Comparison of ENCODE assay signal across 11 cellular contexts in the genomic region with DNA sequence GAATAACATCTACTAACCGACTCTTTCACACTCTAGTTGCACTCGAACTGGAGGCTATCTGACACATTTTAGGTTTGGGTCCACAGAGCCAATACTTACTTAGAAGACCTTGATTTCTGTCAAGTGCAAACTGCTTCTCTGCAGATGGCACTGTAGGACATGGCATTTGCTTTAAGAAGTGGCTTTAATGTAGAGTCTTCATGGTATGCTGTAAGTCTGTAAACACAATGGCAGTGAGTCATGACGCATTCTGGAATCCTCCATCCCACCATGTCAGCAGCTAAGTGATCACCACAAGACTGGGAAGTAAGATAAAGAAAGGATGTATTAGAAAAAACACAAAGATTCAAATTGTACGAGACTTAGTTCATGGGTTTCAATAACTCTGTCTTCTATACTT.
DNase-seq lines count a peak whose midpoint lies in the region; ATAC-seq and TF ChIP-seq lines count a peak whose summit lies in the region.
"Had no signal": no experiment of that assay in that cellular context is flagged by ENCODE, and none has a peak within 500 bp of the region (broad histone marks: within the 10 kb centered on the region; RNA-seq: fewer than 3 reads in every experiment).

No MANE protein-coding gene starts in this region.

- no TSS peak for BruUV-seq in HCT116 (replicated peaks; lab: Mats Ljungman, UMichigan)

- no peak overlapping the region for H3K9ac ChIP-seq in HCT116 (ENCODE audit: low read length)

- no peaks in the 10 kb centered on the region for H4K20me1 ChIP-seq in HCT116 (ENCODE audit: insufficient read depth)

- peak; percentile 58 for TF ChIP-seq RAD21 in HCT116 (IDR thresholded peaks at IDR 0.05; ENCODE audit: low read depth)

- no peak overlapping the region for H3K4me3 ChIP-seq in HCT116 (replicated peaks in 1 of 2; ENCODE audit: low read depth in 1 of 2, low read length in 2 of 2)

- H3K36me3 ChIP-seq in HCT116 (ENCODE audit: control insufficient read depth in 1 of 2, insufficient read depth in 2 of 2, low read length in 2 of 2), result no peaks in the 10 kb centered on the region

- TF ChIP-seq POLR2A in HCT116 (IDR thresholded peaks at IDR 0.05; ENCODE audit: borderline replicate concordance, extremely low read depth, insufficient read depth, insufficient read length), result no peak

- no peaks in the 10 kb centered on the region for H3K4me1 ChIP-seq in HCT116 (ENCODE audit: control insufficient read depth in 1 of 2, insufficient read depth in 2 of 2, low read length in 2 of 2)

- H3K9me2 ChIP-seq in HCT116 (ENCODE audit: insufficient read depth), result no peaks in the 10 kb centered on the region

- no peak overlapping the region for H3K27ac ChIP-seq in HCT116 (ENCODE audit: low read depth, low read length)
- no peak overlapping the region for H3K27ac ChIP-seq in CD4-positive, alpha-beta T cell (ENCODE audit: low read depth, low read length)
- H3K27ac ChIP-seq: foreskin keratinocyte had no signal

- no peaks in the 10 kb centered on the region for H3K4me1 Mint-ChIP-seq in WTC11
- H3K4me1 Mint-ChIP-seq in CD4-positive, alpha-beta T cell (ENCODE audit: low read depth), result no peaks in the 10 kb centered on the region

- no peak overlapping the region for H3K4me3 Mint-ChIP-seq in WTC11
- H3K4me3 Mint-ChIP-seq in CD4-positive, alpha-beta T cell, result no peak overlapping the region
- H3K4me3 Mint-ChIP-seq: activated T-cell treated with anti-CD3 and anti-CD28 coated beads, Interleukin-2, amount 50 U/mL, for 4 hours had no signal

- DNase-seq in AG08396 (ENCODE audit: low spot score) (peak; percentile 10), HCT116 (ENCODE audit: low read depth, low spot score) (no peak), WTC11 (ENCODE audit: low spot score) (no peak), glomerular endothelial cell (ENCODE audit: extremely low read depth, low read depth, low spot score) (peak; percentile 42), Right ventricle myocardium superior (no peak)
- DNase-seq in CD4-positive, alpha-beta T cell, result no peak
- DNase-seq: activated T-cell treated with anti-CD3 and anti-CD28 coated beads, Interleukin-2, amount 50 U/mL, for 4 hours; foreskin keratinocyte; MM.1S had no signal

- H3K4me2 ChIP-seq in HCT116 (ENCODE audit: low read length), result no peak overlapping the region

- CTCF ChIA-PET in HCT116 (lab: Charles Lee), result no interaction called here
- CTCF ChIA-PET in WTC11 (lab: Charles Lee), result no interaction called here
- CTCF ChIA-PET in CD4-positive, alpha-beta T cell (lab: Charles Lee), result no interaction called here

- no peaks in the 10 kb centered on the region for H3K27me3 Mint-ChIP-seq in WTC11 (ENCODE audit: low read depth)
- no peaks in the 10 kb centered on the region for H3K27me3 Mint-ChIP-seq in CD4-positive, alpha-beta T cell

- H3K9me3 Mint-ChIP-seq in WTC11, result no peaks in the 10 kb centered on the region
- H3K9me3 Mint-ChIP-seq in CD4-positive, alpha-beta T cell, result no peaks in the 10 kb centered on the region
- H3K9me3 Mint-ChIP-seq: activated T-cell treated with anti-CD3 and anti-CD28 coated beads, Interleukin-2, amount 50 U/mL, for 4 hours had no signal

- H3K36me3 Mint-ChIP-seq in WTC11, result no peaks in the 10 kb centered on the region
- H3K36me3 Mint-ChIP-seq in CD4-positive, alpha-beta T cell (ENCODE audit: low read depth), result peaks cover 15% of the 10 kb centered on the region

- intact Hi-C loops in HCT116 (cut with micrococcal nuclease) (no loop called here), Right ventricle myocardium superior (cut with DNase I) (no loop called here)
- intact Hi-C loops in CD4-positive, alpha-beta T cell (cut with DNase I, micrococcal nuclease), result loop anchor here in 1 of 2 experiments (5.0 kb wide), 1 partner anchor 165 kb away; no protein-coding TSS in a partner anchor

- H3K27me3 ChIP-seq in HCT116 (ENCODE audit: insufficient read depth, low read length), result no peaks in the 10 kb centered on the region
- H3K27me3 ChIP-seq in CD4-positive, alpha-beta T cell (ENCODE audit: control insufficient read depth, insufficient read depth, low read length), result no peaks in the 10 kb centered on the region
- H3K27me3 ChIP-seq: foreskin keratinocyte had no signal

- H3K9me3 ChIP-seq in HCT116 (ENCODE audit: control insufficient read depth in 1 of 2, insufficient read depth in 1 of 2, low read depth in 1 of 2, low read length in 2 of 2), result no peaks in the 10 kb centered on the region
- H3K9me3 ChIP-seq in CD4-positive, alpha-beta T cell (ENCODE audit: control insufficient read depth, low read length), result no peaks in the 10 kb centered on the region

- POLR2A ChIA-PET in HCT116 (lab: Charles Lee), result no interaction called here
- POLR2A ChIA-PET in WTC11 (lab: Charles Lee), result no interaction called here
- POLR2A ChIA-PET in CD4-positive, alpha-beta T cell (lab: Charles Lee), result no interaction called here

- ATAC-seq in HCT116, result no peak; the same call in 1 of the 2 replicates
- ATAC-seq in WTC11, result peak; percentile 63
- no peak for ATAC-seq in CD4-positive, alpha-beta T cell (ENCODE audit: poor library complexity)
- no peak for ATAC-seq in HG03159 (IDR thresholded peaks at IDR 0.05; ENCODE audit: unreplicated experiment)
- no peak for ATAC-seq in Right ventricle myocardium superior (ENCODE audit: poor library complexity)
- no peak for ATAC-seq in GM18909 (IDR thresholded peaks at IDR 0.05; ENCODE audit: poor library complexity, unreplicated experiment)
- ATAC-seq: activated T-cell treated with anti-CD3 and anti-CD28 coated beads, Interleukin-2, amount 50 U/mL, for 4 hours; foreskin keratinocyte had no signal

- H3K79me2 ChIP-seq in HCT116 (ENCODE audit: insufficient read depth, low read length), result no peaks in the 10 kb centered on the region

- no peak for TF ChIP-seq CTCF in HCT116 (IDR thresholded peaks at IDR 0.05 in 2 of 3, conservative IDR thresholded peaks at IDR 0.05 in 1 of 3; ENCODE audit: borderline replicate concordance in 1 of 3, insufficient read depth in 1 of 3, low read depth in 2 of 3, low read length in 2 of 3)
- TF ChIP-seq CTCF in WTC11 (IDR thresholded peaks at IDR 0.05), result no peak
- no peak for TF ChIP-seq CTCF in CD4-positive, alpha-beta T cell (IDR thresholded peaks at IDR 0.05)

- RAD21 ChIA-PET in HCT116 (lab: Charles Lee; ENCODE audit: low non-redundant PET in 1 of 2, low total read pairs in 2 of 2, uncharacterized antibody in 2 of 2, unreplicated experiment in 2 of 2), result no interaction called here

- H3K27ac Mint-ChIP-seq in WTC11, result no peak overlapping the region
- H3K27ac Mint-ChIP-seq in CD4-positive, alpha-beta T cell, result no peak overlapping the region

- H2AFZ ChIP-seq in HCT116 (ENCODE audit: low read depth, low read length, poor library complexity, severe bottlenecking), result no peak overlapping the region

TF ChIP-seq in HCT116, 20 proteins besides CTCF, POLR2A, EP300 and RAD21 (continues in another document):
- TF ChIP-seq EZH2 (IDR thresholded peaks at IDR 0.05) (no peak), ZNF274 (IDR thresholded peaks at IDR 0.05; ENCODE audit: low read depth, low read length) (no peak), YY1 (IDR thresholded peaks at IDR 0.05; ENCODE audit: extremely low read depth, insufficient replicate concordance, low read depth, low read length) (no peak), FOSL1 (IDR thresholded peaks at IDR 0.05; ENCODE audit: low read depth) (no peak), JUND (IDR thresholded peaks at IDR 0.05) (no peak), TCF7L2 (IDR thresholded peaks at IDR 0.05; ENCODE audit: borderline replicate concordance, extremely low read depth, insufficient read depth, insufficient read length) (no peak), ZFX (IDR thresholded peaks at IDR 0.05) (no peak)
- TF ChIP-seq, protein P1, sequence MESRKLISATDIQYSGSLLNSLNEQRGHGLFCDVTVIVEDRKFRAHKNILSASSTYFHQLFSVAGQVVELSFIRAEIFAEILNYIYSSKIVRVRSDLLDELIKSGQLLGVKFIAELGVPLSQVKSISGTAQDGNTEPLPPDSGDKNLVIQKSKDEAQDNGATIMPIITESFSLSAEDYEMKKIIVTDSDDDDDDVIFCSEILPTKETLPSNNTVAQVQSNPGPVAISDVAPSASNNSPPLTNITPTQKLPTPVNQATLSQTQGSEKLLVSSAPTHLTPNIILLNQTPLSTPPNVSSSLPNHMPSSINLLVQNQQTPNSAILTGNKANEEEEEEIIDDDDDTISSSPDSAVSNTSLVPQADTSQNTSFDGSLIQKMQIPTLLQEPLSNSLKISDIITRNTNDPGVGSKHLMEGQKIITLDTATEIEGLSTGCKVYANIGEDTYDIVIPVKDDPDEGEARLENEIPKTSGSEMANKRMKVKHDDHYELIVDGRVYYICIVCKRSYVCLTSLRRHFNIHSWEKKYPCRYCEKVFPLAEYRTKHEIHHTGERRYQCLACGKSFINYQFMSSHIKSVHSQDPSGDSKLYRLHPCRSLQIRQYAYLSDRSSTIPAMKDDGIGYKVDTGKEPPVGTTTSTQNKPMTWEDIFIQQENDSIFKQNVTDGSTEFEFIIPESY (IDR thresholded peaks at IDR 0.05; ENCODE audit: extremely low read depth, insufficient replicate concordance, low read length), result no peak

TF ChIP-seq in WTC11, 78 proteins besides CTCF, POLR2A, EP300 and RAD21 (continues in another document):
- no peak for TF ChIP-seq ZNF532 (CRISPR knock-in tag; IDR thresholded peaks at IDR 0.05; ENCODE audit: borderline replicate concordance)

Comparison
In these comparisons a context has a peak if more than half of its experiments do, and no peak if none do; other contexts are left out.
1. DNase-seq: peak in AG08396 (single experiment) and glomerular endothelial cell (single experiment); none in HCT116 (single experiment), WTC11 (single experiment), CD4-positive, alpha-beta T cell (0 of 10) and Right ventricle myocardium superior (single experiment).